13 cellular contexts compared by ENCODE assay signal in genomic region chr3:56976666-56977560, GRCh38.
DNase-seq lines count a peak whose midpoint lies in the region; ATAC-seq and TF ChIP-seq lines count a peak whose summit lies in the region.
"Had no signal": no experiment of that assay in that cellular context is flagged by ENCODE, and none has a peak within 500 bp of the region (broad histone marks: within the 10 kb centered on the region; RNA-seq: fewer than 3 reads in every experiment).

No MANE protein-coding gene starts in this region.

- no TSS peak for BruUV-seq in A673 (replicated peaks; lab: Mats Ljungman, UMichigan)

- no peak overlapping the region for H3K4me3 ChIP-seq in A673 (ENCODE audit: low read depth, low read length, poor library complexity, severe bottlenecking)
- peak overlapping the region; percentile 49 for H3K4me3 ChIP-seq in Karpas-422 (ENCODE audit: low read length)
- H3K4me3 ChIP-seq: heart right ventricle, psoas muscle had no signal

- ATAC-seq in activated CD8-positive, alpha-beta memory T cell treated with anti-CD3 and anti-CD28 coated beads, Interleukin-2, amount 10 ng/mL, durations not matched to agents 7 days and 5 days: no peak
- no peak for ATAC-seq in HG02840 (IDR thresholded peaks at IDR 0.05; ENCODE audit: low FRiP score, unreplicated experiment)
- no peak for ATAC-seq in activated CD4-positive, alpha-beta T cell treated with anti-CD3 and anti-CD28 coated beads for 36 hours
- ATAC-seq: activated T-cell treated with anti-CD3 and anti-CD28 coated beads, Interleukin-2, amount 50 U/mL, for 72 hours; psoas muscle had no signal

- H3K9me3 Mint-ChIP-seq in activated CD8-positive, alpha-beta memory T cell treated with anti-CD3 and anti-CD28 coated beads, Interleukin-2, amount 10 ng/mL, durations not matched to agents 7 days and 5 days (ENCODE audit: low read depth): no peaks in the 10 kb centered on the region
- no peaks in the 10 kb centered on the region for H3K9me3 Mint-ChIP-seq in activated CD4-positive, alpha-beta T cell treated with anti-CD3 and anti-CD28 coated beads for 36 hours (ENCODE audit: low read depth)
- H3K9me3 Mint-ChIP-seq: activated T-cell treated with anti-CD3 and anti-CD28 coated beads, Interleukin-2, amount 50 U/mL, for 72 hours; stimulated activated naive CD8-positive, alpha-beta T cell treated with anti-CD3 and anti-CD28 coated beads, Interleukin-15, Interleukin-2, amounts not matched to agents 100 ng/mL and 50 ng/mL, for 24 hours had no signal

- H3K9ac ChIP-seq in Karpas-422 (ENCODE audit: low read length): peak overlapping the region; percentile 61

- H4K20me1 ChIP-seq in Karpas-422 (ENCODE audit: insufficient read depth, low read depth, low read length): no peaks in the 10 kb centered on the region

- CTCF ChIA-PET in A673 (lab: Charles Lee): no interaction called here
- CTCF ChIA-PET in activated CD8-positive, alpha-beta memory T cell treated with anti-CD3 and anti-CD28 coated beads, Interleukin-2, amount 10 ng/mL, durations not matched to agents 7 days and 5 days (lab: Charles Lee): interaction anchor here (0.7 to 1.2 kb wide), 3 partner anchors 12 to 175 kb away, joined by 3 read pairs; partner anchors contain the start of gene ARHGEF3
- CTCF ChIA-PET in activated CD4-positive, alpha-beta T cell treated with anti-CD3 and anti-CD28 coated beads for 36 hours (lab: Charles Lee): interaction anchor here (0.7 to 1.0 kb wide), 4 partner anchors 12 to 176 kb away, joined by 3 to 5 read pairs (median 4); partner anchors contain the start of gene ARHGEF3

- intact Hi-C loops in A673 (cut with micrococcal nuclease; ENCODE audit: unreplicated experiment): no loop called here
- intact Hi-C loops in activated CD4-positive, alpha-beta T cell treated with anti-CD3 and anti-CD28 coated beads for 36 hours (cut with DNase I, micrococcal nuclease): no loop called here

- peak overlapping the region; percentile 75 for H3K4me2 ChIP-seq in Karpas-422 (ENCODE audit: low read depth, low read length, poor library complexity, severe bottlenecking)

- no peaks in the 10 kb centered on the region for H3K36me3 Mint-ChIP-seq in activated CD8-positive, alpha-beta memory T cell treated with anti-CD3 and anti-CD28 coated beads, Interleukin-2, amount 10 ng/mL, durations not matched to agents 7 days and 5 days
- H3K36me3 Mint-ChIP-seq in activated CD4-positive, alpha-beta T cell treated with anti-CD3 and anti-CD28 coated beads for 36 hours (ENCODE audit: low read depth): no peaks in the 10 kb centered on the region

- no peaks in the 10 kb centered on the region for H3K9me2 ChIP-seq in Karpas-422 (replicated peaks; ENCODE audit: insufficient read depth, low read length)

- POLR2A ChIA-PET in A673 (lab: Charles Lee; ENCODE audit: low non-redundant PET): no interaction called here
- POLR2A ChIA-PET in activated CD4-positive, alpha-beta T cell treated with anti-CD3 and anti-CD28 coated beads for 36 hours (lab: Charles Lee): no interaction called here

- H2AFZ ChIP-seq in Karpas-422 (ENCODE audit: low read length): no peak overlapping the region

- no peaks in the 10 kb centered on the region for H3K79me2 ChIP-seq in Karpas-422 (ENCODE audit: low read length)

- DNase-seq in A673 (ENCODE audit: low spot score) (peak; percentile 36), Karpas-422 (peak; percentile 95), T1000 (lab: John Stamatoyannopoulos, UW) (peak; percentile 38), iris pigment epithelial cell (ENCODE audit: low read depth) (peak; percentile 36)
- no peak for DNase-seq in activated CD8-positive, alpha-beta memory T cell treated with anti-CD3 and anti-CD28 coated beads, Interleukin-2, amount 10 ng/mL, durations not matched to agents 7 days and 5 days
- no peak for DNase-seq in activated CD8-positive, alpha-beta memory T cell treated with anti-CD3 and anti-CD28 coated beads, Interleukin-2, amount 50 U/mL, for 48 hours
- DNase-seq in activated CD4-positive, alpha-beta T cell treated with anti-CD3 and anti-CD28 coated beads for 36 hours: no peak
- DNase-seq: activated T-cell treated with anti-CD3 and anti-CD28 coated beads, Interleukin-2, amount 50 U/mL, for 72 hours; heart right ventricle; psoas muscle had no signal

- no peaks in the 10 kb centered on the region for H3K27me3 ChIP-seq in A673 (replicated peaks; ENCODE audit: insufficient read depth, low read depth, low read length, poor library complexity)
- no peaks in the 10 kb centered on the region for H3K27me3 ChIP-seq in Karpas-422 (ENCODE audit: low read length)
- H3K27me3 ChIP-seq: heart right ventricle had no signal

- H3K4me1 Mint-ChIP-seq in activated CD8-positive, alpha-beta memory T cell treated with anti-CD3 and anti-CD28 coated beads, Interleukin-2, amount 10 ng/mL, durations not matched to agents 7 days and 5 days: peaks cover 21% of the 10 kb centered on the region
- peaks cover 17% of the 10 kb centered on the region for H3K4me1 Mint-ChIP-seq in activated CD4-positive, alpha-beta T cell treated with anti-CD3 and anti-CD28 coated beads for 36 hours

- no peak for TF ChIP-seq CTCF in A673 (conservative IDR thresholded peaks at IDR 0.05; ENCODE audit: low read depth, low read length)

- no peaks in the 10 kb centered on the region for H3K27me3 Mint-ChIP-seq in activated CD8-positive, alpha-beta memory T cell treated with anti-CD3 and anti-CD28 coated beads, Interleukin-2, amount 10 ng/mL, durations not matched to agents 7 days and 5 days
- H3K27me3 Mint-ChIP-seq in activated CD4-positive, alpha-beta T cell treated with anti-CD3 and anti-CD28 coated beads for 36 hours: no peaks in the 10 kb centered on the region
- H3K27me3 Mint-ChIP-seq: stimulated activated naive CD8-positive, alpha-beta T cell treated with anti-CD3 and anti-CD28 coated beads, Interleukin-15, Interleukin-2, amounts not matched to agents 100 ng/mL and 50 ng/mL, for 24 hours had no signal

- no peaks in the 10 kb centered on the region for H3K9me3 ChIP-seq in A673 (ENCODE audit: low read depth, low read length, poor library complexity, severe bottlenecking)
- H3K9me3 ChIP-seq in Karpas-422 (ENCODE audit: low read length): no peaks in the 10 kb centered on the region
- H3K9me3 ChIP-seq: heart right ventricle, psoas muscle had no signal

- H3K27ac ChIP-seq in A673 (ENCODE audit: low read depth, low read length, poor library complexity, severe bottlenecking) (no peak overlapping the region), Karpas-422 (ENCODE audit: low read length) (peak overlapping the region; percentile 92)
- H3K27ac ChIP-seq: C4-2B, psoas muscle had no signal

- H3K4me1 ChIP-seq in A673 (ENCODE audit: insufficient read depth, low read length, poor library complexity, severe bottlenecking) (no peaks in the 10 kb centered on the region), Karpas-422 (ENCODE audit: low read length) (peaks cover 70% of the 10 kb centered on the region)
- H3K4me1 ChIP-seq: psoas muscle had no signal

- H3K36me3 ChIP-seq in A673 (ENCODE audit: insufficient read depth, low read length, poor library complexity, severe bottlenecking): no peaks in the 10 kb centered on the region
- no peaks in the 10 kb centered on the region for H3K36me3 ChIP-seq in Karpas-422 (ENCODE audit: insufficient read depth, low read length)
- H3K36me3 ChIP-seq: heart right ventricle had no signal

- no peak overlapping the region for H3K4me3 Mint-ChIP-seq in activated CD8-positive, alpha-beta memory T cell treated with anti-CD3 and anti-CD28 coated beads, Interleukin-2, amount 10 ng/mL, durations not matched to agents 7 days and 5 days
- H3K4me3 Mint-ChIP-seq in activated CD4-positive, alpha-beta T cell treated with anti-CD3 and anti-CD28 coated beads for 36 hours: no peak overlapping the region
- H3K4me3 Mint-ChIP-seq: activated T-cell treated with anti-CD3 and anti-CD28 coated beads, Interleukin-2, amount 50 U/mL, for 72 hours; stimulated activated naive CD8-positive, alpha-beta T cell treated with anti-CD3 and anti-CD28 coated beads, Interleukin-15, Interleukin-2, amounts not matched to agents 100 ng/mL and 50 ng/mL, for 24 hours had no signal

- no peak overlapping the region for H3K27ac Mint-ChIP-seq in activated CD8-positive, alpha-beta memory T cell treated with anti-CD3 and anti-CD28 coated beads, Interleukin-2, amount 10 ng/mL, durations not matched to agents 7 days and 5 days
- H3K27ac Mint-ChIP-seq in activated CD4-positive, alpha-beta T cell treated with anti-CD3 and anti-CD28 coated beads for 36 hours: no peak overlapping the region
- H3K27ac Mint-ChIP-seq: activated T-cell treated with anti-CD3 and anti-CD28 coated beads, Interleukin-2, amount 50 U/mL, for 72 hours; stimulated activated naive CD8-positive, alpha-beta T cell treated with anti-CD3 and anti-CD28 coated beads, Interleukin-15, Interleukin-2, amounts not matched to agents 100 ng/mL and 50 ng/mL, for 24 hours had no signal

Comparison
In these comparisons a context has a peak if more than half of its experiments do, and no peak if none do; other contexts are left out.
1. DNase-seq: peak in A673 (single experiment), Karpas-422 (single experiment), T1000 (single experiment) and iris pigment epithelial cell (single experiment); none in activated CD8-positive, alpha-beta memory T cell treated with anti-CD3 and anti-CD28 coated beads, Interleukin-2, amount 10 ng/mL, durations not matched to agents 7 days and 5 days (single experiment), activated CD8-positive, alpha-beta memory T cell treated with anti-CD3 and anti-CD28 coated beads, Interleukin-2, amount 50 U/mL, for 48 hours (single experiment) and activated CD4-positive, alpha-beta T cell treated with anti-CD3 and anti-CD28 coated beads for 36 hours (single experiment).